In genomic region chr12:78269620-78270019, GRCh38 we compare ENCODE assay signal across 26 cellular contexts.
"Had no signal": no experiment of that assay in that cellular context is flagged by ENCODE, and none has a peak within 500 bp of the region (broad histone marks: within the 10 kb centered on the region; RNA-seq: fewer than 3 reads in every experiment).

No MANE protein-coding gene starts in this region.

- DNase-seq: activated CD4-positive, alpha-beta memory T cell treated with anti-CD3 and anti-CD28 coated beads for 36 hours; activated CD4-positive, alpha-beta T cell treated with anti-CD3 and anti-CD28 coated beads, Interleukin-2, amount 10 ng/mL, durations not matched to agents 7 days and 5 days; activated CD4-positive, CD25-positive, alpha-beta regulatory T cell; activated gamma-delta T cell; activated naive CD4-positive, alpha-beta T cell treated with anti-CD3 and anti-CD28 coated beads, Interleukin-2, amount 10 ng/mL, durations not matched to agents 7 days and 5 days; activated naive CD8-positive, alpha-beta T cell treated with anti-CD3 and anti-CD28 coated beads for 36 hours; activated T-cell treated with anti-CD3 and anti-CD28 coated beads for 4 hours; activated T-cell treated with anti-CD3 and anti-CD28 coated beads, Interleukin-2, amount 50 U/mL, for 48 hours; adrenal gland; aorta; central memory CD4-positive, alpha-beta T cell; KG1; NCI-H1048; NCI-H146; NCI-H187 treated with DMSO at 0.1 percent for 48 hours; NCI-H2081 treated with DMSO at 0.1 percent for 48 hours; NCI-H2171; NCI-H2227 treated with DMSO at 0.1 percent for 48 hours; NCI-H526; NCI-H774; NK-92 treated with Interleukin-12 subunit alpha and Interleukin-12 subunit beta, amount 100 ng/mL, for 24 hours; PC-3; SHP77 treated with DMSO at 0.1 percent for 48 hours; T-helper 1 cell had no signal

- H3K4me1 ChIP-seq: adrenal gland had no signal

- H3K4me3 ChIP-seq: adrenal gland had no signal

- ATAC-seq: activated T-helper 17 cell treated with anti-CD3 and anti-CD28 coated beads, Interleukin-2, amount 50 U/mL, for 72 hours; PC-3 had no signal

- H3K36me3 ChIP-seq: adrenal gland had no signal

- H3K27ac ChIP-seq: adrenal gland, VCaP had no signal

- H3K27me3 ChIP-seq: adrenal gland had no signal

- H3K9me3 ChIP-seq: adrenal gland had no signal
